In genomic region chr17:82418001-82418986, GRCh38 we compare ENCODE assay signal across 8 cellular contexts. TPM values are rescaled to one million over a fixed set of nuclear protein-coding genes. Genes with fewer than 3 reads are reported as not detected.
DNase-seq lines count a peak whose midpoint lies in the region; ATAC-seq and TF ChIP-seq lines count a peak whose summit lies in the region.

TSS of gene HEXD (plus strand) at chr17:82418347. CDS start at chr17:82419800, 1,453 bp downstream.
TSS of gene OGFOD3 (minus strand) at chr17:82418586. CDS start at chr17:82418485, 101 bp downstream.

- H3K27me3 Mint-ChIP-seq in IgD-negative memory B cell = no peaks in the 10 kb centered on the region
- no peaks in the 10 kb centered on the region for H3K27me3 Mint-ChIP-seq in activated T-cell treated with anti-CD3 and anti-CD28 coated beads, Interleukin-2, amount 50 U/mL, for 4 hours (ENCODE audit: low read depth)

- H3K4me3 Mint-ChIP-seq in IgD-negative memory B cell = peak within 1 kb of the TSS; percentile 86 to 95 (median 91)
- peak within 1 kb of the TSS; percentile 79 for H3K4me3 Mint-ChIP-seq in activated T-cell treated with anti-CD3 and anti-CD28 coated beads, Interleukin-2, amount 50 U/mL, for 4 hours

- H3K27ac ChIP-seq in esophagus muscularis mucosa (replicated peaks in 1 of 4) = peak within 1 kb of the TSS; percentile 90 to 92 (median 91)

- H3K4me1 ChIP-seq in esophagus muscularis mucosa = peaks cover 19 to 33% (median 27%) of the 10 kb centered on the region in 4 donors

- no peak for TF ChIP-seq EP300 in esophagus muscularis mucosa (IDR thresholded peaks at IDR 0.05)

- H3K27ac Mint-ChIP-seq in IgD-negative memory B cell = peak within 1 kb of the TSS; percentile 13 to 90 (median 80)

- peak; percentile 55 for TF ChIP-seq POLR2A in esophagus muscularis mucosa (IDR thresholded peaks at IDR 0.05; ENCODE audit: low read depth)

- peak within 1 kb of the TSS; percentile 75 to 83 (median 78) for H3K4me3 ChIP-seq in esophagus muscularis mucosa

- peak in 1 of 3 experiments; percentile 41 for TF ChIP-seq CTCF in esophagus muscularis mucosa (IDR thresholded peaks at IDR 0.05)

- H3K9me3 ChIP-seq in esophagus muscularis mucosa = peaks cover 0 to 11% (median 5%) of the 10 kb centered on the region in 4 donors

- no peaks in the 10 kb centered on the region for H3K9me3 Mint-ChIP-seq in IgD-negative memory B cell
- no peaks in the 10 kb centered on the region for H3K9me3 Mint-ChIP-seq in activated T-cell treated with anti-CD3 and anti-CD28 coated beads, Interleukin-2, amount 50 U/mL, for 4 hours

- intact Hi-C loops in esophagus muscularis mucosa (cut with DNase I) = no loop called here

- peaks cover 0 to 32% (median 13%) of the 10 kb centered on the region in 4 donors for H3K36me3 ChIP-seq in esophagus muscularis mucosa

- WGBS in esophagus muscularis mucosa = 4% methylated on average over 21 of the region's 108 CpGs

- H3K4me1 Mint-ChIP-seq in IgD-negative memory B cell = peaks cover 12 to 20% (median 20%) of the 10 kb centered on the region in 3 donors
- H3K4me1 Mint-ChIP-seq in activated T-cell treated with anti-CD3 and anti-CD28 coated beads, Interleukin-2, amount 50 U/mL, for 4 hours (ENCODE audit: low read depth) = peaks cover 28% of the 10 kb centered on the region

- H3K36me3 Mint-ChIP-seq in IgD-negative memory B cell = peaks cover 11% of the 10 kb centered on the region
- H3K36me3 Mint-ChIP-seq in activated T-cell treated with anti-CD3 and anti-CD28 coated beads, Interleukin-2, amount 50 U/mL, for 4 hours (ENCODE audit: insufficient read depth) = peaks cover 17% of the 10 kb centered on the region

- ATAC-seq in GM21576 (IDR thresholded peaks at IDR 0.05; ENCODE audit: unreplicated experiment) = peak; percentile 76
- ATAC-seq in activated T-cell treated with anti-CD3 and anti-CD28 coated beads, Interleukin-2, amount 50 U/mL, for 4 hours = peak; percentile 89

- no peaks in the 10 kb centered on the region for H3K27me3 ChIP-seq in esophagus muscularis mucosa

- peak; percentile 96 for DNase-seq in DMS53 (lab: John Stamatoyannopoulos, UW)
- peak; percentile 77 for DNase-seq in activated T-cell treated with anti-CD3 and anti-CD28 coated beads, Interleukin-2, amount 50 U/mL, for 4 hours
- DNase-seq in esophagus muscularis mucosa (ENCODE audit: extremely low spot score) = no peak
- DNase-seq in myocyte (ENCODE audit: low read depth) = peak; percentile 87
- DNase-seq in stimulated activated CD8-positive, alpha-beta memory T cell treated with anti-CD3 and anti-CD28 coated beads, Interleukin-7, amount 100 ng/mL, for 4 hours (ENCODE audit: low read depth in 2 of 2) = peak; percentile 57 to 81

TF ChIP-seq in PFSK-1, 5 proteins besides CTCF, POLR2A, EP300 and RAD21:
- TF ChIP-seq POLR2AphosphoS5 (IDR thresholded peaks at IDR 0.05; ENCODE audit: low read depth, low read length) (peak; percentile 97), SIN3A (IDR thresholded peaks at IDR 0.05; ENCODE audit: borderline replicate concordance, insufficient read depth, low read length) (no peak; the same call in 1 of the 2 replicates), REST (IDR thresholded peaks at IDR 0.05; ENCODE audit: insufficient read depth in 1 of 2, low read depth in 2 of 2, low read length in 2 of 2) (peak in 1 of 2 experiments; percentile 65; a peak in 2 of 4 replicates), FOXP2 (optimal IDR thresholded peaks at IDR 0.05; ENCODE audit: borderline replicate concordance, extremely low read depth, extremely low read length, insufficient read depth) (peak; percentile 98), TAF1 (IDR thresholded peaks at IDR 0.05; ENCODE audit: borderline replicate concordance, insufficient read depth, low read length) (peak; percentile 65; the same call in 1 of the 2 replicates)
TF ChIP-seq in PFSK-1: peak in this region for 4.

RNA-seq across cellular contexts. Expression of gene HEXD, which starts in this region (rescaled TPM):
- polyA plus RNA-seq in IgD-negative memory B cell = 23.2 TPM
- polyA plus RNA-seq in PFSK-1 (2012; ENCODE audit: insufficient read length, low read depth) = 26.5 TPM
- total RNA-seq in activated T-cell treated with anti-CD3 and anti-CD28 coated beads, Interleukin-2, amount 50 U/mL, for 4 hours = 10 to 100 TPM; 16.5 to 19.9 (median 19.0) TPM
- total RNA-seq in esophagus muscularis mucosa (10 to 100 TPM; 15.7 to 27.1 (median 20.6) TPM), myocyte (30.2 and 41.8 TPM in 2 replicates)
- 14.7 TPM for polyA plus RNA-seq in myocyte (2012)

RNA-seq across cellular contexts. Expression of gene OGFOD3, which starts in this region (rescaled TPM):
- polyA plus RNA-seq in IgD-negative memory B cell = 33.2 TPM
- 57.5 TPM for polyA plus RNA-seq in PFSK-1 (2012; ENCODE audit: insufficient read length, low read depth)
- 10 to 100 TPM; 23.2 to 29.1 (median 24.0) TPM for total RNA-seq in activated T-cell treated with anti-CD3 and anti-CD28 coated beads, Interleukin-2, amount 50 U/mL, for 4 hours
- total RNA-seq in esophagus muscularis mucosa (10 to 100 TPM; 21.6 to 35.3 (median 28.5) TPM), myocyte (37.4 and 53.4 TPM in 2 replicates)
- 30.9 TPM for polyA plus RNA-seq in myocyte (2012)
